In genomic region chr2:231557571-231558217, GRCh38 we compare ENCODE assay signal across 8 cellular contexts. TPM values are rescaled to one million over a fixed set of nuclear protein-coding genes. Genes with fewer than 3 reads are reported as not detected.
DNase-seq lines count a peak whose midpoint lies in the region; ATAC-seq, FAIRE-seq and TF ChIP-seq lines count a peak whose summit lies in the region.

No MANE protein-coding gene starts in this region.

- intact Hi-C loops in kidney (cut with DNase I): loop anchor here (10.0 kb wide), 1 partner anchor 73 kb away; no protein-coding TSS in a partner anchor

- DNase-seq in NCI-H2171 treated with DMSO at 0.1 percent for 48 hours (lab: John Stamatoyannopoulos, UW) (peak; percentile 28), NCI-H2171 (lab: John Stamatoyannopoulos, UW) (no peak), NCI-H2196 (lab: John Stamatoyannopoulos, UW; ENCODE audit: unreplicated experiment) (peak; percentile 69), kidney (peak; percentile 89)
- peak; percentile 72 for DNase-seq in central memory CD4-positive, alpha-beta T cell
- DNase-seq in stimulated activated CD4-positive, alpha-beta T cell treated with anti-CD3 and anti-CD28 coated beads, Interleukin-2, amount 100 ng/mL, for 4 hours (ENCODE audit: low read depth): peak; percentile 43

- peak; percentile 49 for TF ChIP-seq CTCF in WI38 (IDR thresholded peaks at IDR 0.05; ENCODE audit: low read depth, low read length)
- peak; percentile 79 for TF ChIP-seq CTCF in kidney (IDR thresholded peaks at IDR 0.05; ENCODE audit: borderline replicate concordance, extremely low read depth, insufficient read depth)

- no peaks in the 10 kb centered on the region for H3K36me3 ChIP-seq in kidney (ENCODE audit: control insufficient read depth in 1 of 2, insufficient read depth in 2 of 2, low read length in 2 of 2)

- peak; percentile 91 for FAIRE-seq in kidney (lab: Jason Lieb, UNC)

- peaks cover 4 to 15% of the 10 kb centered on the region in 2 donors for H3K4me1 ChIP-seq in kidney (ENCODE audit: control insufficient read depth in 1 of 2, insufficient read depth in 1 of 2, low read depth in 1 of 2, low read length in 2 of 2)

- H3K27ac ChIP-seq in kidney (ENCODE audit: low read depth in 2 of 2, low read length in 2 of 2): no peak overlapping the region

- H3K9me3 ChIP-seq in kidney (ENCODE audit: control insufficient read depth in 1 of 2, low read length in 2 of 2): no peaks in the 10 kb centered on the region

- H3K4me3 ChIP-seq in WI38 (ENCODE audit: low read depth, low read length): no peak overlapping the region
- H3K4me3 ChIP-seq in kidney (ENCODE audit: low read length in 2 of 2): no peak overlapping the region

- H3K9ac ChIP-seq in kidney (ENCODE audit: low read length in 2 of 2): no peak overlapping the region

- peak; percentile 78 for ATAC-seq in HG02885 (IDR thresholded peaks at IDR 0.05; ENCODE audit: poor library complexity, unreplicated experiment)

RNA-seq across cellular contexts. Expression of gene NMUR1, which starts 27.4 kb away (rescaled TPM):
- 0.94 TPM for total RNA-seq in kidney
- 1.3 TPM for polyA plus RNA-seq in kidney (ENCODE audit: insufficient read depth, low read depth, low replicate concordance)

RNA-seq across cellular contexts. Expression of gene TEX44, which starts 35.0 kb away (rescaled TPM):
- not detected for total RNA-seq in kidney
- polyA plus RNA-seq in kidney (ENCODE audit: insufficient read depth, low read depth, low replicate concordance): not detected
